ENCODE assay signal across 31 cellular contexts in the genomic region with DNA sequence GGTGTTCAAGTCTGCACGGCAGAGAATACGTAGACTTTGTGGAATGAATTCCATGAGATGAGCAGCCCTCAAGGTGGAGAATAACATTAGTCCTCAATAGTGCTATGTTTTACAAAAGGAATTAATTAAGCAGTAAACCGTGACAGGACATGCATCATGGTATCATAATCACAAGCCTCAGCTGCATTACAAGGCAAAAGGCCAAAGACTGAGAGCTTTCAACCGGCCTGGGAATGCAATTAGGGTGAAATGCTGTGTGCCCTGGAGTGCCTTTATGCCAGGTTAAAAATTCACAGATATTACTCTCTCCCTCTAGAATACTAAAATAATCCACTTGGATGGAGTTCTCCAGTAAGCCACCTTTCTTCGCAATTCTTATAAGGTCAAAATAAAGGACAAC.
DNase-seq lines count a peak whose midpoint lies in the region; ATAC-seq and TF ChIP-seq lines count a peak whose summit lies in the region.
"Had no signal": no experiment of that assay in that cellular context is flagged by ENCODE, and none has a peak within 500 bp of the region (broad histone marks: within the 10 kb centered on the region; RNA-seq: fewer than 3 reads in every experiment).

No MANE protein-coding gene starts in this region.

- peak overlapping the region in 4 of 5 experiments; percentile 33 to 58 (median 50) for H3K27ac Mint-ChIP-seq in brain
- H3K27ac Mint-ChIP-seq: activated naive CD8-positive, alpha-beta T cell; CD14-positive monocyte; stimulated activated effector memory CD8-positive, alpha-beta T cell treated with anti-CD3 and anti-CD28 coated beads, Interleukin-12 subunit alpha, Interleukin-12 subunit beta, amount 100 ng/mL, for 72 hours had no signal

- no peaks in the 10 kb centered on the region for H3K27me3 ChIP-seq in BLaER1 treated with 17β-estradiol and CSF1 and Interleukin-3, amounts not matched to agents 10 nM and 100 nM
- H3K27me3 ChIP-seq in upper lobe of left lung = no peaks in the 10 kb centered on the region
- H3K27me3 ChIP-seq: cardiac muscle cell, ovary, Peyer's patch had no signal

- H3K27me3 Mint-ChIP-seq in brain = no peaks in the 10 kb centered on the region
- H3K27me3 Mint-ChIP-seq: activated naive CD8-positive, alpha-beta T cell had no signal

- H3K9me3 Mint-ChIP-seq in brain = no peaks in the 10 kb centered on the region
- H3K9me3 Mint-ChIP-seq: neural crest cell; stimulated activated effector memory CD8-positive, alpha-beta T cell treated with anti-CD3 and anti-CD28 coated beads, Interleukin-12 subunit alpha, Interleukin-12 subunit beta, amount 100 ng/mL, for 72 hours had no signal

- TF ChIP-seq POLR2A in upper lobe of left lung (IDR thresholded peaks at IDR 0.05) = no peak

- 80 to 81% methylated on average over 5 of the region's 5 CpGs for WGBS in upper lobe of left lung, 2 donors

- H3K36me3 ChIP-seq in BLaER1 treated with 17β-estradiol and CSF1 and Interleukin-3, amounts not matched to agents 10 nM and 100 nM = no peaks in the 10 kb centered on the region
- no peaks in the 10 kb centered on the region for H3K36me3 ChIP-seq in upper lobe of left lung
- H3K36me3 ChIP-seq: MG63, ovary, WERI-Rb-1 had no signal

- H3K36me3 Mint-ChIP-seq in brain = peaks cover 57% of the 10 kb centered on the region
- H3K36me3 Mint-ChIP-seq: CD14-positive monocyte had no signal

- no peak overlapping the region for H3K27ac ChIP-seq in BLaER1 treated with 17β-estradiol and CSF1 and Interleukin-3, amounts not matched to agents 10 nM and 100 nM
- H3K27ac ChIP-seq in upper lobe of left lung = no peak overlapping the region
- H3K27ac ChIP-seq: cardiac muscle cell, HL-60, ovary, Peyer's patch, WERI-Rb-1 had no signal

- TF ChIP-seq CTCF in brain (conservative IDR thresholded peaks at IDR 0.05) (no peak), upper lobe of left lung (IDR thresholded peaks at IDR 0.05) (no peak)

- no peak overlapping the region for H3K4me3 ChIP-seq in BLaER1 treated with 17β-estradiol and CSF1 and Interleukin-3, amounts not matched to agents 10 nM and 100 nM
- no peak overlapping the region for H3K4me3 ChIP-seq in upper lobe of left lung
- H3K4me3 ChIP-seq: cardiac muscle cell, MG63, ovary, Peyer's patch had no signal

- H3K4me1 ChIP-seq in BLaER1 treated with 17β-estradiol and CSF1 and Interleukin-3, amounts not matched to agents 10 nM and 100 nM = peaks cover 0 to 18% (median 10%) of the 10 kb centered on the region in 10 experiments; a peak in 7 of 20 replicates
- H3K4me1 ChIP-seq in upper lobe of left lung = peaks cover 5 to 26% (median 23%) of the 10 kb centered on the region in 4 donors

- ATAC-seq in upper lobe of left lung (ENCODE audit: low FRiP score in 2 of 2) (no peak), HG02885 (IDR thresholded peaks at IDR 0.05; ENCODE audit: poor library complexity, unreplicated experiment) (no peak), GM18867 (IDR thresholded peaks at IDR 0.05; ENCODE audit: unreplicated experiment) (no peak)
- ATAC-seq: left cardiac atrium; stimulated activated effector memory CD8-positive, alpha-beta T cell treated with anti-CD3 and anti-CD28 coated beads, Interleukin-12 subunit alpha, Interleukin-12 subunit beta, amount 100 ng/mL, for 72 hours had no signal

- peak overlapping the region in 7 of 11 experiments; percentile 11 to 50 (median 33); a peak in 12 of 22 replicates for H3K4me2 ChIP-seq in BLaER1 treated with 17β-estradiol and CSF1 and Interleukin-3, amounts not matched to agents 10 nM and 100 nM

- DNase-seq in EH (ENCODE audit: low read depth) = peak; percentile 65
- peak; percentile 70 for DNase-seq in kidney glomerular epithelial cell (lab: John Stamatoyannopoulos, UW)
- DNase-seq in upper lobe of left lung = no peak
- DNase-seq: activated CD4-positive, alpha-beta T cell treated with anti-CD3 and anti-CD28 coated beads for 48 hours; activated CD8-positive, alpha-beta memory T cell treated with anti-CD3 and anti-CD28 coated beads for 24 hours; activated T-cell treated with anti-CD3 and anti-CD28 coated beads for 4 hours; Caco-2; DND-41; GOT3; KG1; left cardiac atrium; MG63; NCI-H2081 treated with DMSO at 0.1 percent for 48 hours; NCI-H345; NCI-H748 treated with DMSO at 0.1 percent for 48 hours; ovary; Peyer's patch; stimulated activated CD4-positive, alpha-beta T cell treated with anti-CD3 and anti-CD28 coated beads, Interleukin-15, amount 100 ng/mL, for 24 hours; stimulated activated CD4-positive, alpha-beta T cell treated with anti-CD3 and anti-CD28 coated beads, Interleukin-4, amount 100 ng/mL, for 4 hours; trophoblast cell; WERI-Rb-1 had no signal

- H3K9ac ChIP-seq in BLaER1 treated with 17β-estradiol and CSF1 and Interleukin-3, amounts not matched to agents 10 nM and 100 nM = no peak overlapping the region

- no peak for TF ChIP-seq EP300 in upper lobe of left lung (IDR thresholded peaks at IDR 0.05)

- H3K9me3 ChIP-seq in BLaER1 treated with 17β-estradiol and CSF1 and Interleukin-3, amounts not matched to agents 10 nM and 100 nM (replicated peaks in 1 of 11) = no peaks in the 10 kb centered on the region
- H3K9me3 ChIP-seq in upper lobe of left lung = no peaks in the 10 kb centered on the region
- H3K9me3 ChIP-seq: Caco-2, MG63, ovary, Peyer's patch had no signal

- no peak overlapping the region for H3K4me3 Mint-ChIP-seq in brain
- H3K4me3 Mint-ChIP-seq: activated naive CD8-positive, alpha-beta T cell; CD14-positive monocyte; neural crest cell; stimulated activated effector memory CD8-positive, alpha-beta T cell treated with anti-CD3 and anti-CD28 coated beads, Interleukin-12 subunit alpha, Interleukin-12 subunit beta, amount 100 ng/mL, for 72 hours had no signal

- H4K20me1 ChIP-seq in BLaER1 treated with 17β-estradiol and CSF1 and Interleukin-3, amounts not matched to agents 10 nM and 100 nM = no peaks in the 10 kb centered on the region

- H3K4me1 Mint-ChIP-seq in brain = peaks cover 53% of the 10 kb centered on the region

Comparison
In these comparisons a context has a peak if more than half of its experiments do, and no peak if none do; other contexts are left out.
1. DNase-seq: peak in EH (single experiment) and kidney glomerular epithelial cell (single experiment); none in upper lobe of left lung (0 of 2).